ENCODE assay signal across 11 cellular contexts in genomic region chr5:88792144-88792840, GRCh38.
DNase-seq lines count a peak whose midpoint lies in the region; ATAC-seq and TF ChIP-seq lines count a peak whose summit lies in the region.
"Had no signal": no experiment of that assay in that cellular context is flagged by ENCODE, and none has a peak within 500 bp of the region (broad histone marks: within the 10 kb centered on the region; RNA-seq: fewer than 3 reads in every experiment).

No MANE protein-coding gene starts in this region.

- H3K4me1 ChIP-seq in vagina: no peaks in the 10 kb centered on the region

- intact Hi-C loops in vagina (cut with DNase I): no loop called here

- no peaks in the 10 kb centered on the region for H3K27me3 ChIP-seq in vagina
- no peaks in the 10 kb centered on the region for H3K27me3 ChIP-seq in WERI-Rb-1 (ENCODE audit: insufficient read depth, low read depth, severe bottlenecking)

- H3K27ac ChIP-seq in vagina (no peak overlapping the region), WERI-Rb-1 (no peak overlapping the region)

- DNase-seq in ELR (ENCODE audit: low read depth) (peak; percentile 77), choroid plexus epithelial cell (ENCODE audit: low read depth) (peak; percentile 37), vagina (ENCODE audit: extremely low spot score in 2 of 2) (no peak), A172 (ENCODE audit: low spot score) (no peak), ureter (ENCODE audit: low spot score) (no peak), WERI-Rb-1 (no peak)
- DNase-seq: activated effector memory CD4-positive, alpha-beta T cell treated with Interleukin-2 at 50 U/mL for 16 hours; left colon; T-helper 2 cell had no signal

- H3K36me3 ChIP-seq in vagina: no peaks in the 10 kb centered on the region
- H3K36me3 ChIP-seq in WERI-Rb-1: no peaks in the 10 kb centered on the region

- H3K9me3 ChIP-seq in vagina (no peaks in the 10 kb centered on the region), WERI-Rb-1 (ENCODE audit: severe bottlenecking) (no peaks in the 10 kb centered on the region)

- TF ChIP-seq CTCF in choroid plexus epithelial cell (conservative IDR thresholded peaks at IDR 0.05; ENCODE audit: low read depth, low read length) (no peak), vagina (IDR thresholded peaks at IDR 0.05) (no peak), WERI-Rb-1 (IDR thresholded peaks at IDR 0.05; ENCODE audit: low read depth, low read length) (no peak)

- peak; percentile 86 for ATAC-seq in GM21447 (IDR thresholded peaks at IDR 0.05; ENCODE audit: unreplicated experiment)
- ATAC-seq in HG03139 (IDR thresholded peaks at IDR 0.05; ENCODE audit: unreplicated experiment): peak; percentile 93
- ATAC-seq: left colon had no signal

- no peak for TF ChIP-seq POLR2A in vagina (IDR thresholded peaks at IDR 0.05)

- no peak overlapping the region for H3K4me3 ChIP-seq in choroid plexus epithelial cell (ENCODE audit: low read depth, low read length)
- H3K4me3 ChIP-seq in vagina: no peak overlapping the region
- H3K4me3 ChIP-seq in WERI-Rb-1 (ENCODE audit: low read depth, low read length): no peak overlapping the region

Comparison
In these comparisons a context has a peak if more than half of its experiments do, and no peak if none do; other contexts are left out.
1. DNase-seq: peak in ELR (single experiment) and choroid plexus epithelial cell (single experiment); none in vagina (0 of 2), A172 (single experiment), ureter (single experiment) and WERI-Rb-1 (single experiment).